In the genomic region with DNA sequence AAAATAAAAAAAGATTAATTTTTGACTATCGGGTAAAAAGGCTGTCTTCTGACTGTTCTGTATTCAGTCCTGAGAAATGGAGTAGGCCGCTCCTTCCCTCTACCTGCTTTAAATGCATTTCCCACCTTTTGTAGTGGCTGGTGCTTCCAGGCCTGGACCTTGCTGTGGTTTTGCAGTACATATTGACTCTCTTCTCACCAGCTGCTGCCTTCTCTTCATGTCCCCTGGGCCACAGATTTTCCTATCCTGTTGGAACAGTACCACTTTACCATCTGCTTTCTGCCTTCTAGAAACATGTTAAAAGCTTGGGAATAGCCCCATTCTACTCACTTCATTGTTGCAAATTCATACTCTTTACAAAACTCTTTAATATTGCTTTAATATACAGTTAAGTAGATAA, we compare ENCODE assay signal across 15 cellular contexts. TPM values are rescaled to one million over a fixed set of nuclear protein-coding genes. Genes with fewer than 3 reads are reported as not detected.
"Had no signal": no experiment of that assay in that cellular context is flagged by ENCODE, and none has a peak within 500 bp of the region (broad histone marks: within the 10 kb centered on the region; RNA-seq: fewer than 3 reads in every experiment).

No MANE protein-coding gene starts in this region.

- H3K4me3 ChIP-seq: gastroesophageal sphincter, heart right ventricle, left lung, tibial nerve had no signal

- H3K27ac ChIP-seq: gastroesophageal sphincter, heart right ventricle, left lung, tibial nerve had no signal

- DNase-seq: activated CD4-positive, alpha-beta T cell treated with anti-CD3 and anti-CD28 coated beads, Interleukin-2, amount 50 U/mL, for 4 hours; activated effector memory CD4-positive, alpha-beta T cell treated with anti-CD3 and anti-CD28 coated beads, Interleukin-2, amount 50 U/mL, for 16 hours; activated naive CD4-positive, alpha-beta T cell treated with anti-CD3 and anti-CD28 coated beads, Interleukin-2, amount 50 U/mL, for 16 hours; activated T-cell treated with anti-CD3 and anti-CD28 coated beads, Interleukin-2, amount 50 U/mL, for 72 hours; aorta; cerebellar nuclear complex; effector CD4-positive, alpha-beta T cell; heart right ventricle; left lung; naive B cell; stimulated activated CD4-positive, alpha-beta T cell treated with anti-CD3 and anti-CD28 coated beads, Interleukin-12 subunit alpha, Interleukin-12 subunit beta, amount 100 ng/mL, for 4 hours; stimulated activated CD4-positive, alpha-beta T cell treated with anti-CD3 and anti-CD28 coated beads, Interleukin-2, amount 100 ng/mL, for 24 hours had no signal

- H3K4me1 ChIP-seq: tibial nerve had no signal

- H3K27me3 ChIP-seq: gastroesophageal sphincter, heart right ventricle, left lung, tibial nerve had no signal

- H3K9me3 ChIP-seq: gastroesophageal sphincter, heart right ventricle, left lung, tibial nerve had no signal

- H3K36me3 ChIP-seq: gastroesophageal sphincter, heart right ventricle, left lung, tibial nerve had no signal

- ATAC-seq: activated T-cell treated with anti-CD3 and anti-CD28 coated beads, Interleukin-2, amount 50 U/mL, for 72 hours; gastroesophageal sphincter; heart right ventricle; left lung had no signal

RNA-seq across cellular contexts. Expression of a gene that starts 17.1 kb away (rescaled TPM):
- total RNA-seq: activated CD8-positive, alpha-beta memory T cell treated with anti-CD3 and anti-CD28 coated beads for 36 hours; activated T-cell treated with anti-CD3 and anti-CD28 coated beads, Interleukin-2, amount 50 U/mL, for 72 hours had no signal
